ENCODE assay signal across 8 cellular contexts in the genomic region with DNA sequence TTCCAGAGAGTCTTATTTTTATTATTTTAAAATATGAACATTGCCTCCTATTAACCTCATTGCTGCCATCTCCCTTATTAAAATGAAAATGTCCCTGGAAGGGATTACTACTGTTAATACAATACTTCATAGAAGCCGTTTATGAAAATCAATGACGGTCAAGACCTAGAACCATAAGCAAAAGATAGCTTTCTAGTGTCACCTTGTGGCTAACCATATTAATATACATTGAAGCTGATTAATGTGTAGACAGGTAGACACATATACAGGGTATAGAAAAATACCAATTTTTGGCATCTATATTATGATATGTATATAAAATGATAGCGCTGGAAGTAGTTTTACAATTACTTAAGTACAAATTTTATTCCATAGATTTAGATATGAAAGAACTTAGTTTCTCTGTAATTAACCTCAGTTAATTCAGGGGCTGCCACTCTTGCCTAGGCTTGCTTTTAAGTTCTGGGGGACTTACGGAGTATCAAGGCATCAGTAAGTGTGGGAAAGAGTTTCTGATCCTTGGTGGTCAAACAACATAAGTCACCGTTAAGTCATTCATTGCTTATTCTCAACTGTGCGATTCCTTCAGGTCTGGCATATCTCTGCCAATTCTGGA. TPM values are rescaled to one million over a fixed set of nuclear protein-coding genes. Genes with fewer than 3 reads are reported as not detected.
A peak's percentile ranks its signal among the peaks of the same experiment; 100 is the strongest.
DNase-seq lines count a peak whose midpoint lies in the region; ATAC-seq, FAIRE-seq and TF ChIP-seq lines count a peak whose summit lies in the region.

No MANE protein-coding gene starts in this region.

- peaks cover 38% of the 10 kb centered on the region for H3K27me3 Mint-ChIP-seq in T-helper 17 cell

- no peaks in the 10 kb centered on the region for H3K9me3 ChIP-seq in HepG2 (ENCODE audit: low read length)
- no peaks in the 10 kb centered on the region for H3K9me3 ChIP-seq in T-helper 17 cell (ENCODE audit: control insufficient read depth, low read length, poor library complexity, severe bottlenecking)

- peaks cover 33% of the 10 kb centered on the region for H3K4me1 ChIP-seq in HepG2 (ENCODE audit: insufficient read depth, low read length)

- H3K4me1 Mint-ChIP-seq in T-helper 17 cell, result peaks cover 18% of the 10 kb centered on the region

- H3K27ac ChIP-seq in HepG2 (ENCODE audit: extremely low read length, insufficient read depth, low read length), result no peak overlapping the region

- no peak overlapping the region for H3K27ac Mint-ChIP-seq in T-helper 17 cell

- WGBS in HepG2 (ENCODE audit: low lambda C conversion rate), result 36% methylated on average over 6 of the region's 6 CpGs

- no TSS peak for BruUV-seq in HepG2 (replicated peaks; lab: Mats Ljungman, UMichigan)

- in situ Hi-C loops in HepG2 (cut with HindIII; ENCODE audit: extremely low pct_ligation_motif_present, low pct_unique_long_range_greater_than_20kb), result loop anchor here (5.0 to 25.0 kb wide), 2 partner anchors 134 to 474 kb away; no protein-coding TSS in a partner anchor

- TF ChIP-seq RAD21 in HepG2 (CRISPR knock-in tag; IDR thresholded peaks at IDR 0.05), result 0 out of 2 replicates have a peak, but pooled peaks have one; percentile 29

- no peaks in the 10 kb centered on the region for H3K36me3 ChIP-seq in HepG2 (replicated peaks in 1 of 2; ENCODE audit: control insufficient read depth in 1 of 2, insufficient read depth in 2 of 2, low read length in 2 of 2)

- TF ChIP-seq CTCF in HepG2 (CRISPR knock-in tag; IDR thresholded peaks at IDR 0.05), result peak; percentile 59

- POLR2A ChIA-PET in HepG2 (lab: Yijun Ruan, JAX), result no interaction called here

- no peaks in the 10 kb centered on the region for H4K20me1 ChIP-seq in HepG2 (ENCODE audit: insufficient read depth, low read length)

- FAIRE-seq in HepG2 (lab: Jason Lieb, UNC) (no peak), frontal cortex (lab: Jason Lieb, UNC) (no peak)

- no peak overlapping the region for H3K9ac ChIP-seq in HepG2 (ENCODE audit: insufficient read depth, low read depth, low read length)

- DNase-seq in DMS114 treated with DMSO at 0.1 percent for 48 hours (lab: John Stamatoyannopoulos, UW; ENCODE audit: unreplicated experiment) (peak; percentile 21), HPDE6-E6E7 (ENCODE audit: extremely low spot score) (peak; percentile 35), SW 1271 (lab: John Stamatoyannopoulos, UW) (peak; percentile 22 to 65), HepG2 (ENCODE audit: low spot score) (peak; percentile 50), midbrain (lab: John Stamatoyannopoulos, UW) (no peak), T-helper 17 cell (no peak), frontal cortex (ENCODE audit: low spot score in 2 of 2) (no peak)

- H2AFZ ChIP-seq in HepG2 (ENCODE audit: low read length), result no peak overlapping the region

- H3K4me3 Mint-ChIP-seq in T-helper 17 cell, result no peak overlapping the region

- no peaks in the 10 kb centered on the region; a peak in 1 of 5 replicates for H3K27me3 ChIP-seq in HepG2 (ENCODE audit: control insufficient read depth in 1 of 2, insufficient read depth in 2 of 2, low read length in 2 of 2)

- TF ChIP-seq EP300 in HepG2 (IDR thresholded peaks at IDR 0.05; ENCODE audit: low read depth in 2 of 2, low read length in 2 of 2) (no peak), HepG2 (CRISPR knock-in tag; IDR thresholded peaks at IDR 0.05; ENCODE audit: borderline replicate concordance) (no peak)

- TF ChIP-seq POLR2A in HepG2 (IDR thresholded peaks at IDR 0.05; ENCODE audit: insufficient read depth in 1 of 2, low read depth in 2 of 2, low read length in 2 of 2), result no peak

- CTCF ChIA-PET in HepG2 (lab: Yijun Ruan, JAX; ENCODE audit: low intra/inter-chr PET ratio, low total read pairs), result interaction anchor here (1.4 to 1.6 kb wide), 2 partner anchors 63 to 132 kb away, joined by 8 read pairs; no protein-coding TSS in a partner anchor

- H3K79me2 ChIP-seq in HepG2 (ENCODE audit: insufficient read depth, low read length), result peaks cover 14% of the 10 kb centered on the region

- no peak overlapping the region for H3K4me2 ChIP-seq in HepG2 (ENCODE audit: low read depth, low read length)

- peaks cover 3% of the 10 kb centered on the region for H3K36me3 Mint-ChIP-seq in T-helper 17 cell (ENCODE audit: low read depth)

- no peak for ATAC-seq in HepG2
- ATAC-seq in T-helper 17 cell, result no peak
- no peak for ATAC-seq in GM18517 (IDR thresholded peaks at IDR 0.05; ENCODE audit: unreplicated experiment)

- intact Hi-C loops in HepG2 (cut with micrococcal nuclease; ENCODE audit: unreplicated experiment), result loop anchor here (1.0 to 2.0 kb wide), 4 partner anchors 64 to 515 kb away; no protein-coding TSS in a partner anchor

- no peak overlapping the region for H3K4me3 ChIP-seq in HepG2 (replicated peaks in 1 of 3; ENCODE audit: insufficient read depth in 1 of 3, low read depth in 2 of 3, low read length in 3 of 3)

RNA-seq across cellular contexts. Expression of gene YTHDC2, which starts 2.5 kb away (rescaled TPM):
- total RNA-seq in HepG2 (2016; rRNA removed; fragmentation: Illumina TruSeq; extraction: Trizol), result 17.8 and 21.2 TPM in 2 replicates
- total RNA-seq in HepG2 (2016; cell fraction: cytosol; rRNA removed; fragmentation: Illumina TruSeq; extraction: Trizol; ENCODE audit: low read depth), result 2.7 and 3.2 TPM in 2 replicates
- total RNA-seq in HepG2 (2016; cell fraction: insoluble cytoplasmic fraction; rRNA removed; fragmentation: Illumina TruSeq; extraction: Trizol), result 18.5 and 22.8 TPM in 2 replicates
- 3.9 and 4.7 TPM in 2 replicates for total RNA-seq in HepG2 (2016; cell fraction: membrane; rRNA removed; fragmentation: Illumina TruSeq; extraction: Trizol)
- 45.3 and 47.8 TPM in 2 replicates for total RNA-seq in HepG2 (2016; cell fraction: nucleus; rRNA removed; fragmentation: Illumina TruSeq; extraction: Trizol)
- 5.5 and 6.7 TPM in 2 replicates for polyA plus RNA-seq in HepG2 (2011; rRNA removed)
- polyA plus RNA-seq in HepG2 (2011; cell fraction: cytosol; rRNA removed), result 1.3 and 2.3 TPM in 2 replicates
- polyA plus RNA-seq in HepG2 (2011; cell fraction: nucleus; rRNA removed), result 11.3 and 14.5 TPM in 2 replicates
- polyA plus RNA-seq in HepG2 (2012), result 9.3 and 11.1 TPM in 2 replicates
- polyA plus RNA-seq in HepG2 (2016; cell fraction: cytosol; fragmentation: Illumina TruSeq; extraction: Trizol; ENCODE audit: low read depth), result 0.25 and 0.35 TPM in 2 replicates
- 12.4 and 13.5 TPM in 2 replicates for polyA plus RNA-seq in HepG2 (2016; cell fraction: insoluble cytoplasmic fraction; fragmentation: Illumina TruSeq; extraction: Trizol; ENCODE audit: low read depth)
- 0.92 and 1.1 TPM in 2 replicates for polyA plus RNA-seq in HepG2 (2016; cell fraction: membrane; fragmentation: Illumina TruSeq; extraction: Trizol; ENCODE audit: low read depth)
- polyA plus RNA-seq in HepG2 (2016; cell fraction: nucleus; fragmentation: Illumina TruSeq; extraction: Trizol; ENCODE audit: insufficient read depth, low read depth), result 30.6 and 33.0 TPM in 2 replicates
- polyA minus RNA-seq in HepG2 (2011; rRNA and poly(A)+ RNA removed; ENCODE audit: low replicate concordance), result 9.6 TPM in 2 replicates
- 6.0 and 8.4 TPM in 2 replicates for polyA minus RNA-seq in HepG2 (2011; cell fraction: cytosol; rRNA and poly(A)+ RNA removed)
- polyA minus RNA-seq in HepG2 (2011; cell fraction: nucleus; rRNA and poly(A)+ RNA removed), result 73.4 and 73.5 TPM in 2 replicates
- total RNA-seq in T-helper 17 cell, result 10 to 100 TPM; 42.5 to 46.9 TPM
- total RNA-seq in frontal cortex, result 36.7 TPM

RNA-seq across cellular contexts. Expression of gene MCC, which starts 22.7 kb away (rescaled TPM):
- total RNA-seq in HepG2 (2016; rRNA removed; fragmentation: Illumina TruSeq; extraction: Trizol) (2.4 and 3.0 TPM in 2 replicates), T-helper 17 cell (1 to 10 TPM; 2.2 to 4.4 TPM), frontal cortex (10.2 TPM)
- 0.20 and 0.35 TPM in 2 replicates for total RNA-seq in HepG2 (2016; cell fraction: cytosol; rRNA removed; fragmentation: Illumina TruSeq; extraction: Trizol; ENCODE audit: low read depth)
- total RNA-seq in HepG2 (2016; cell fraction: insoluble cytoplasmic fraction; rRNA removed; fragmentation: Illumina TruSeq; extraction: Trizol), result 2.1 and 2.7 TPM in 2 replicates
- 0.68 and 0.83 TPM in 2 replicates for total RNA-seq in HepG2 (2016; cell fraction: membrane; rRNA removed; fragmentation: Illumina TruSeq; extraction: Trizol)
- total RNA-seq in HepG2 (2016; cell fraction: nucleus; rRNA removed; fragmentation: Illumina TruSeq; extraction: Trizol), result 1.9 and 2.5 TPM in 2 replicates
- 0.55 and 1.0 TPM in 2 replicates for polyA plus RNA-seq in HepG2 (2011; rRNA removed)
- 0.87 and 1.3 TPM in 2 replicates for polyA plus RNA-seq in HepG2 (2011; cell fraction: cytosol; rRNA removed)
- polyA plus RNA-seq in HepG2 (2011; cell fraction: nucleus; rRNA removed), result 1.3 and 1.7 TPM in 2 replicates
- 0.24 and 0.55 TPM in 2 replicates for polyA plus RNA-seq in HepG2 (2012)
- 0.10 and 0.11 TPM in 2 replicates for polyA plus RNA-seq in HepG2 (2016; cell fraction: cytosol; fragmentation: Illumina TruSeq; extraction: Trizol; ENCODE audit: low read depth)
- 0.88 and 1.2 TPM in 2 replicates for polyA plus RNA-seq in HepG2 (2016; cell fraction: insoluble cytoplasmic fraction; fragmentation: Illumina TruSeq; extraction: Trizol; ENCODE audit: low read depth)
- polyA plus RNA-seq in HepG2 (2016; cell fraction: membrane; fragmentation: Illumina TruSeq; extraction: Trizol; ENCODE audit: low read depth), result 0.15 and 0.33 TPM in 2 replicates
- 0.71 and 0.79 TPM in 2 replicates for polyA plus RNA-seq in HepG2 (2016; cell fraction: nucleus; fragmentation: Illumina TruSeq; extraction: Trizol; ENCODE audit: insufficient read depth, low read depth)
- polyA minus RNA-seq in HepG2 (2011; rRNA and poly(A)+ RNA removed; ENCODE audit: low replicate concordance), result 1.4 and 2.2 TPM in 2 replicates
- 1.1 and 1.8 TPM in 2 replicates for polyA minus RNA-seq in HepG2 (2011; cell fraction: cytosol; rRNA and poly(A)+ RNA removed)
- 3.9 and 4.4 TPM in 2 replicates for polyA minus RNA-seq in HepG2 (2011; cell fraction: nucleus; rRNA and poly(A)+ RNA removed)

Comparison
In these comparisons a context has a peak if more than half of its experiments do, and no peak if none do; other contexts are left out.
1. DNase-seq: peak in DMS114 treated with DMSO at 0.1 percent for 48 hours (single experiment), HPDE6-E6E7 (single experiment), SW 1271 (2 of 2) and HepG2 (single experiment); none in midbrain (single experiment), T-helper 17 cell (0 of 3) and frontal cortex (0 of 2).